1 cellular context compared by ENCODE assay signal in the genomic region with DNA sequence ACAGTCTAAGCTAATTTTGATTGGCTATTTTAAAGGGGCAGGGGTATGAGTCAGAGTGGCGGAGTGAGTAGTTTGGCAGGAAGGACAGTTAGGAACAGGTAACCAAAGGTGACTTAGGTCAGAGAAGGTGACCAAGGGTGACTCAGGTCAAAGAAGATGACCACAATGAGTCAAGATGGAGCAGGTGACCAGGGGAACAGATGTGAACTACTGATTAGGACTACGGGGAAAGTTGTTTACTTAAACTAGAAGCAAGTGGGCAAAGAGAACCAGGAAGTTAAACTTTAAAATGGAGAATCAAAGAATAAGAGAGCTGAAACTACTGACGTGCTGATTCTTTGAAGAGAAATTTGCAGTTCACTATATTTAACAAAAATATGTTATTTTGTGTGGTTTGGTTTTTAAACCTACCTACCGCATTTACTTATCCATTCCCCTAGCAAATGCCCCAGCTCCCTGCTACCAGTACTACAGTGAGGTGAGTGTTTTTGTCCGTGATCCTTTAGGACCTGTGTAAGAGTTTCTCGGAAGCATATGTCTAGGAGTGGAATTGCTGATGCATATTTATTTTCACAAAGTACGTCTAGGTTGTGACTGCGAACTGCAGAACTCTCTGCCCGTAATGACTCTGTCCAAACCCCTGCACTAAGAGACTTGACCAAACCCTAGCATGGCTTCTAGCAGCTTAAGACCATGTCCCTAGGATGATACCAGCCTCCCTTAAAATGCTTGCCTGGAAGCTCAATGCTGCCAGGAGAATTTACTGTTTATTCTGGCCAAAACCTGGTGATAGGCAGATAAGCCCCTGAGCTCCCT.
TF ChIP-seq lines count a peak whose summit lies in the region.

No MANE protein-coding gene starts in this region.

TF ChIP-seq in K562, 482 proteins besides CTCF, POLR2A, EP300 and RAD21 (continued from another document):
- no peak for TF ChIP-seq NEUROD1 (IDR thresholded peaks at IDR 0.05; ENCODE audit: borderline replicate concordance, low read depth, low read length, partially characterized antibody)
